In the genomic region with DNA sequence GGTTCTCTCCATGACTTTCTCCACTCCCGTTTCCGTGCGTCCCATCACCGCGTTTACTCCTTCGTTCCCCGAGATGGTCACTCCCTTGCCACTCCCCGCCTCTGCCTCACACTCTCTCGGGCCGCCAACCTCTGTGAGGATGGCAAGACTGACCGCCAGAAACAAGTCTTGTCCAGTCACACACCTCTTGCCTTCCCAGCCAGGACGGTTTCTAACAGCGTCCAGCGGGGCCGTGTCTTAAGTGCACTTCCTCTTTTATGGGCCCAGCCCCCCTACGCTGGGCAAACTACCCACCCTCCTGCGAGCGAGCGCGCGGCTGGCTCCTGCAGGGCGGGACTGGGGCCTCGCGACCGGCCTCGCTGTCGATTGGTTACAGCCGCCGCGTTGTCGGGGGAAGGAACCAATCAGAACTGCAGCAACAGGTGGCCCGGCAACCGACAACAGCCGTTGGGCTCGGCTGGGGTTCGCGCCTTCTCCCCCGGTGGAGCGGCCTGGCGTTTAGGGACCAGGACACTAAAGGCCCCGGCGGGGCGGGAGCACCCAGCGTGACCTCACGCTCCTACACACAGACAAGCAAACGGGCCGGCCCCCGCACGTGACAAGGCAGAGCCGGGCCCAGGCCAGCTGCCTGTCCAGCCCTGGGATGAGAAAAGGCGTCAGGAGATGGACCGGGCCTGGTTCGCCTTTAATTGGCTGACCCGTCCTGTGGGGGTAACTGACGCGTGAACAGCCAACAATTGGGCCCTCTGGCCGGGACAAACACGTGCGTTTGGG, we compare ENCODE assay signal across 8 cellular contexts. TPM values are rescaled to one million over a fixed set of nuclear protein-coding genes. Genes with fewer than 3 reads are reported as not detected.
A peak's percentile ranks its signal among the peaks of the same experiment; 100 is the strongest.
DNase-seq lines count a peak whose midpoint lies in the region; ATAC-seq and TF ChIP-seq lines count a peak whose summit lies in the region.

No MANE protein-coding gene starts in this region.

- peak; percentile 88 for ATAC-seq in stimulated activated naive CD8-positive, alpha-beta T cell treated with anti-CD3 and anti-CD28 coated beads, Interleukin-15, Interleukin-2, amounts not matched to agents 100 U/mL and 50 U/mL, for 24 hours

- H3K27me3 Mint-ChIP-seq in nephron progenitor cell (ENCODE audit: low read depth, poor library complexity) = peaks cover 39% of the 10 kb centered on the region

- peak overlapping the region; percentile 98 for H3K27ac Mint-ChIP-seq in nephron progenitor cell

- POLR2A ChIA-PET in RWPE1 (lab: Yijun Ruan, JAX; ENCODE audit: low non-redundant PET) = interaction anchor here (0.6 kb wide), 1 partner anchor 44 kb away, joined by 3 read pairs; no protein-coding TSS in a partner anchor

- H3K36me3 Mint-ChIP-seq in nephron progenitor cell (ENCODE audit: low read depth) = peaks cover 18% of the 10 kb centered on the region

- DNase-seq in ELF-1 (ENCODE audit: low read depth, low spot score) = peak; percentile 97
- DNase-seq in H4 (ENCODE audit: low spot score) = peak; percentile 90
- peak; percentile 72 for DNase-seq in LoVo (ENCODE audit: low spot score)
- DNase-seq in RWPE1 (ENCODE audit: low spot score) = peak; percentile 96
- peak; percentile 88 for DNase-seq in activated T-helper 9 cell treated with anti-CD3 and anti-CD28 coated beads, Interleukin-2, amount 50 U/mL, for 16 hours (ENCODE audit: low read depth)
- DNase-seq in fibroblast of the conjunctiva (ENCODE audit: low read depth) = peak; percentile 53
- peak; percentile 84 for DNase-seq in nephron progenitor cell
- DNase-seq in stimulated activated naive CD8-positive, alpha-beta T cell treated with anti-CD3 and anti-CD28 coated beads, Interleukin-15, Interleukin-2, amounts not matched to agents 100 U/mL and 50 U/mL, for 24 hours = peak; percentile 95

- peak overlapping the region; percentile 90 for H3K4me3 Mint-ChIP-seq in nephron progenitor cell

- CTCF ChIA-PET in RWPE1 (lab: Yijun Ruan, JAX) = no interaction called here

- H3K27ac ChIP-seq in RWPE1 = peak overlapping the region; percentile 90

- H3K9me3 Mint-ChIP-seq in nephron progenitor cell = no peaks in the 10 kb centered on the region

- TF ChIP-seq CTCF in RWPE1 (conservative IDR thresholded peaks at IDR 0.05; ENCODE audit: low read depth) = no peak
- no peak for TF ChIP-seq CTCF in nephron progenitor cell (IDR thresholded peaks at IDR 0.05)

- peaks cover 58% of the 10 kb centered on the region for H3K4me1 Mint-ChIP-seq in nephron progenitor cell

RNA-seq across cellular contexts. Expression of gene UCP2, which starts 0.5 kb away (rescaled TPM):
- 0.35 and 3.7 TPM in 2 replicates for total RNA-seq in H4 (2014; rRNA removed; shearing (Covaris generic))

RNA-seq across cellular contexts. Expression of gene UCP3, which starts 25.7 kb away (rescaled TPM):
- not detected in 2 replicates for total RNA-seq in H4 (2014; rRNA removed; shearing (Covaris generic))

RNA-seq across cellular contexts. Expression of gene DNAJB13, which starts 32.4 kb away (rescaled TPM):
- not detected in 2 replicates for total RNA-seq in H4 (2014; rRNA removed; shearing (Covaris generic))

Comparison
In these comparisons a context has a peak if more than half of its experiments do, and no peak if none do; other contexts are left out.
1. Peak in every context shown above with its lines: DNase-seq, ATAC-seq and H3K27ac ChIP-seq.